1 cellular context compared by ENCODE assay signal in the genomic region with DNA sequence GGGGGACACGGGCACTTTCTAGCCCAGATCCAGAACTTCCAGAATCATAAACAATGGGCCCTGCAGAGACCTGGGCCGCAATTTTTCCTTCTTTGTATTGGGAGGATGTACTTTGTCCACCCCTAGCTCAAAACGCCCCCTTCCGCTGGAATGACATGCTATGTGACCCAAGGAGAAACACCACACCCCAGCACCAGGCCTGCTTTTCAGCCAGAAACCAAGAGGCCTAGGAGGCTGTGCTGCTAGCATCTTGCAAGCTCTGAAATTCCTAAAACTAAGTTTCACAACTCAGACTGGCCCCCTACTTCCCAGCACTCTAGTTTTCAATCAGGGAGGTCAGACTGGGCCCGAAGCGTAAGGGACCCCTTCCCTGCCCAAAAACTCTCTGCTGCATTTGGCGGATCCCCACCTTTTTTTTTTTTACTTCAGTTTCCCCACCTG.
TF ChIP-seq lines count a peak whose summit lies in the region.

No MANE protein-coding gene starts in this region.

TF ChIP-seq in HepG2, 621 proteins besides CTCF, POLR2A, EP300 and RAD21 (continues in another document):
- 0 out of 2 replicates have a peak, but pooled peaks have one; percentile 2 for TF ChIP-seq KMT2B (CRISPR knock-in tag; IDR thresholded peaks at IDR 0.05)
- TF ChIP-seq, protein P1, sequence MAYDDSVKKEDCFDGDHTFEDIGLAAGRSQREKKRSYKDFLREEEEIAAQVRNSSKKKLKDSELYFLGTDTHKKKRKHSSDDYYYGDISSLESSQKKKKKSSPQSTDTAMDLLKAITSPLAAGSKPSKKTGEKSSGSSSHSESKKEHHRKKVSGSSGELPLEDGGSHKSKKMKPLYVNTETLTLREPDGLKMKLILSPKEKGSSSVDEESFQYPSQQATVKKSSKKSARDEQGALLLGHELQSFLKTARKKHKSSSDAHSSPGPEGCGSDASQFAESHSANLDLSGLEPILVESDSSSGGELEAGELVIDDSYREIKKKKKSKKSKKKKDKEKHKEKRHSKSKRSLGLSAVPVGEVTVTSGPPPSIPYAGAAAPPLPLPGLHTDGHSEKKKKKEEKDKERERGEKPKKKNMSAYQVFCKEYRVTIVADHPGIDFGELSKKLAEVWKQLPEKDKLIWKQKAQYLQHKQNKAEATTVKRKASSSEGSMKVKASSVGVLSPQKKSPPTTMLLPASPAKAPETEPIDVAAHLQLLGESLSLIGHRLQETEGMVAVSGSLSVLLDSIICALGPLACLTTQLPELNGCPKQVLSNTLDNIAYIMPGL (CRISPR knock-in tag; IDR thresholded peaks at IDR 0.05; ENCODE audit: borderline replicate concordance in 1 of 2, low read depth in 1 of 2) = peak in 1 of 2 experiments; percentile 24; a peak in 1 of 4 replicates
- TF ChIP-seq ZMYM3 (CRISPR knock-in tag; IDR thresholded peaks at IDR 0.05) = peak; percentile 67; the same call in 1 of the 2 replicates
- peak; percentile 46; the same call in 1 of the 2 replicates for TF ChIP-seq SSRP1 (CRISPR knock-in tag; IDR thresholded peaks at IDR 0.05)
- peak; percentile 43; the same call in 1 of the 2 replicates for TF ChIP-seq RCOR2 (CRISPR knock-in tag; IDR thresholded peaks at IDR 0.05)
- TF ChIP-seq ZNF841 (CRISPR knock-in tag; IDR thresholded peaks at IDR 0.05; ENCODE audit: borderline replicate concordance) = no peak
- TF ChIP-seq ZNF564 (CRISPR knock-in tag; IDR thresholded peaks at IDR 0.05) = 0 out of 2 replicates have a peak, but pooled peaks have one; percentile 10
- TF ChIP-seq ZNF251 (CRISPR knock-in tag; IDR thresholded peaks at IDR 0.05) = no peak
- TF ChIP-seq SP1 (IDR thresholded peaks at IDR 0.05) = no peak
- no peak for TF ChIP-seq SP1 (CRISPR knock-in tag; IDR thresholded peaks at IDR 0.05)
- TF ChIP-seq ZNF761 (CRISPR knock-in tag; conservative IDR thresholded peaks at IDR 0.05) = no peak
- TF ChIP-seq ADNP (CRISPR knock-in tag; IDR thresholded peaks at IDR 0.05) = 0 out of 2 replicates have a peak, but pooled peaks have one; percentile 15
- TF ChIP-seq FOXP1 (IDR thresholded peaks at IDR 0.05) = no peak
- TF ChIP-seq FOXP1 (CRISPR knock-in tag; IDR thresholded peaks at IDR 0.05) = no peak
- peak; percentile 53; the same call in 1 of the 2 replicates for TF ChIP-seq SAP130 (CRISPR knock-in tag; IDR thresholded peaks at IDR 0.05; ENCODE audit: low read depth)
- TF ChIP-seq HOMEZ (CRISPR knock-in tag; IDR thresholded peaks at IDR 0.05; ENCODE audit: low read depth) = 0 out of 2 replicates have a peak, but pooled peaks have one; percentile 35
- 0 out of 2 replicates have a peak, but pooled peaks have one; percentile 9 for TF ChIP-seq KLF12 (CRISPR knock-in tag; IDR thresholded peaks at IDR 0.05; ENCODE audit: borderline replicate concordance)
- no peak for TF ChIP-seq ZNF562 (CRISPR knock-in tag; IDR thresholded peaks at IDR 0.05; ENCODE audit: borderline replicate concordance)
- TF ChIP-seq ZNF878 (CRISPR knock-in tag; IDR thresholded peaks at IDR 0.05) = 0 out of 2 replicates have a peak, but pooled peaks have one; percentile 17
- TF ChIP-seq, protein P2, sequence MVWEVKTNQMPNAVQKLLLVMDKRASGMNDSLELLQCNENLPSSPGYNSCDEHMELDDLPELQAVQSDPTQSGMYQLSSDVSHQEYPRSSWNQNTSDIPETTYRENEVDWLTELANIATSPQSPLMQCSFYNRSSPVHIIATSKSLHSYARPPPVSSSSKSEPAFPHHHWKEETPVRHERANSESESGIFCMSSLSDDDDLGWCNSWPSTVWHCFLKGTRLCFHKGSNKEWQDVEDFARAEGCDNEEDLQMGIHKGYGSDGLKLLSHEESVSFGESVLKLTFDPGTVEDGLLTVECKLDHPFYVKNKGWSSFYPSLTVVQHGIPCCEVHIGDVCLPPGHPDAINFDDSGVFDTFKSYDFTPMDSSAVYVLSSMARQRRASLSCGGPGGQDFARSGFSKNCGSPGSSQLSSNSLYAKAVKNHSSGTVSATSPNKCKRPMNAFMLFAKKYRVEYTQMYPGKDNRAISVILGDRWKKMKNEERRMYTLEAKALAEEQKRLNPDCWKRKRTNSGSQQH (CRISPR knock-in tag; IDR thresholded peaks at IDR 0.05; ENCODE audit: low read depth) = peak; percentile 48; the same call in 1 of the 2 replicates
- peak; percentile 52 for TF ChIP-seq STAG1 (CRISPR knock-in tag; IDR thresholded peaks at IDR 0.05)
- no peak for TF ChIP-seq TARDBP (CRISPR knock-in tag; IDR thresholded peaks at IDR 0.05)
- peak; percentile 39; the same call in 1 of the 2 replicates for TF ChIP-seq ETV5 (CRISPR knock-in tag; IDR thresholded peaks at IDR 0.05; ENCODE audit: borderline replicate concordance)
- TF ChIP-seq CHD4 (IDR thresholded peaks at IDR 0.05; ENCODE audit: borderline replicate concordance, low read length) = 0 out of 2 replicates have a peak, but pooled peaks have one; percentile 47
- no peak for TF ChIP-seq ZFP36L2 (CRISPR knock-in tag; IDR thresholded peaks at IDR 0.05)
- TF ChIP-seq BORCS8-MEF2B (CRISPR knock-in tag; IDR thresholded peaks at IDR 0.05) = no peak
- no peak for TF ChIP-seq ZNF839 (CRISPR knock-in tag; IDR thresholded peaks at IDR 0.05; ENCODE audit: borderline replicate concordance)
- TF ChIP-seq SNAPC4 (CRISPR knock-in tag; IDR thresholded peaks at IDR 0.05) = peak; percentile 30; the same call in 1 of the 2 replicates
- 0 out of 2 replicates have a peak, but pooled peaks have one; percentile 13 for TF ChIP-seq ZNF263 (CRISPR knock-in tag; IDR thresholded peaks at IDR 0.05)
- peak; percentile 56; the same call in 1 of the 2 replicates for TF ChIP-seq PATZ1 (CRISPR knock-in tag; IDR thresholded peaks at IDR 0.05)
- TF ChIP-seq ZNF605 (CRISPR knock-in tag; IDR thresholded peaks at IDR 0.05) = peak; percentile 61
- TF ChIP-seq GTF2F1 (IDR thresholded peaks at IDR 0.05; ENCODE audit: low read length) = no peak
- peak; percentile 49; the same call in 1 of the 2 replicates for TF ChIP-seq HNF4G (IDR thresholded peaks at IDR 0.05; ENCODE audit: borderline replicate concordance, low read depth, low read length)
- TF ChIP-seq HNF4G (CRISPR knock-in tag; IDR thresholded peaks at IDR 0.05; ENCODE audit: borderline replicate concordance, low read depth) = no peak
- TF ChIP-seq KDM2A (CRISPR knock-in tag; IDR thresholded peaks at IDR 0.05; ENCODE audit: borderline replicate concordance, low read depth) = no peak
- 0 out of 2 replicates have a peak, but pooled peaks have one; percentile 38 for TF ChIP-seq KDM5A (IDR thresholded peaks at IDR 0.05; ENCODE audit: borderline replicate concordance, low read length)
- 0 out of 2 replicates have a peak, but pooled peaks have one; percentile 24 for TF ChIP-seq FOXK1 (CRISPR knock-in tag; IDR thresholded peaks at IDR 0.05; ENCODE audit: borderline replicate concordance, low read depth)
- peak; percentile 79 for TF ChIP-seq TEAD3 (CRISPR knock-in tag; optimal IDR thresholded peaks at IDR 0.05; ENCODE audit: borderline replicate concordance)
- TF ChIP-seq BRD4 (CRISPR knock-in tag; IDR thresholded peaks at IDR 0.05) = peak; percentile 28; the same call in 1 of the 2 replicates
- no peak for TF ChIP-seq HNRNPK (IDR thresholded peaks at IDR 0.05; ENCODE audit: low read depth, low read length, poor library complexity, severe bottlenecking)
- TF ChIP-seq CREM (IDR thresholded peaks at IDR 0.05) = peak; percentile 42; the same call in 1 of the 2 replicates
- no peak for TF ChIP-seq CREM (CRISPR knock-in tag; IDR thresholded peaks at IDR 0.05)
- no peak for TF ChIP-seq SNRNP70 (IDR thresholded peaks at IDR 0.05; ENCODE audit: low read depth, low read length)
- peak; percentile 17; the same call in 1 of the 2 replicates for TF ChIP-seq TGIF2 (CRISPR knock-in tag; IDR thresholded peaks at IDR 0.05)
- TF ChIP-seq ZNF607 (CRISPR knock-in tag; IDR thresholded peaks at IDR 0.05; ENCODE audit: borderline replicate concordance) = peak; percentile 62; the same call in 1 of the 2 replicates
- 0 out of 2 replicates have a peak, but pooled peaks have one; percentile 37 for TF ChIP-seq THYN1 (CRISPR knock-in tag; IDR thresholded peaks at IDR 0.05; ENCODE audit: borderline replicate concordance, low read depth)
- TF ChIP-seq ISL2 (CRISPR knock-in tag; IDR thresholded peaks at IDR 0.05) = 0 out of 2 replicates have a peak, but pooled peaks have one; percentile 15
- peak; percentile 20; the same call in 1 of the 2 replicates for TF ChIP-seq HDAC2 (CRISPR knock-in tag; IDR thresholded peaks at IDR 0.05)
- TF ChIP-seq POLR2AphosphoS5 (IDR thresholded peaks at IDR 0.05; ENCODE audit: low read depth, low read length) = peak; percentile 18; the same call in 1 of the 2 replicates
- TF ChIP-seq ZNF780A (CRISPR knock-in tag; IDR thresholded peaks at IDR 0.05) = no peak
- 0 out of 2 replicates have a peak, but pooled peaks have one; percentile 43 for TF ChIP-seq ZNF572 (CRISPR knock-in tag; IDR thresholded peaks at IDR 0.05)
- 0 out of 2 replicates have a peak, but pooled peaks have one; percentile 8 for TF ChIP-seq ZNF770 (CRISPR knock-in tag; IDR thresholded peaks at IDR 0.05)
